Comparison of ENCODE assay signal across 14 cellular contexts in genomic region chr2:65550246-65550645, GRCh38.
"Had no signal": no experiment of that assay in that cellular context is flagged by ENCODE, and none has a peak within 500 bp of the region (broad histone marks: within the 10 kb centered on the region; RNA-seq: fewer than 3 reads in every experiment).

No MANE protein-coding gene starts in this region.

- H3K9me3 Mint-ChIP-seq: nephron had no signal

- H3K27ac ChIP-seq: coronary artery, spleen, stomach, thoracic aorta had no signal

- H3K36me3 ChIP-seq: spleen, stomach, thoracic aorta had no signal

- H3K4me3 ChIP-seq: coronary artery, spleen, stomach, thoracic aorta had no signal

- ATAC-seq: left ventricle myocardium superior, sciatic nerve had no signal

- FAIRE-seq: kidney had no signal

- H3K4me3 Mint-ChIP-seq: nephron had no signal

- H3K27me3 ChIP-seq: spleen, stomach had no signal

- H3K9me3 ChIP-seq: spleen, stomach, thoracic aorta had no signal

- DNase-seq: activated CD4-positive, alpha-beta T cell treated with anti-CD3 and anti-CD28 coated beads, Interleukin-2, amount 50 U/mL, for 1 hour; activated naive CD4-positive, alpha-beta T cell treated with anti-CD3 and anti-CD28 coated beads, Interleukin-2, amount 50 U/mL, for 16 hours; activated T-cell treated with anti-CD3 and anti-CD28 coated beads for 4 hours; central memory CD4-positive, alpha-beta T cell; effector CD4-positive, alpha-beta T cell; kidney; left ventricle myocardium superior; mesendoderm; spleen; stomach had no signal

- H3K27ac Mint-ChIP-seq: nephron had no signal
